Comparison of ENCODE assay signal across 8 cellular contexts in the genomic region with DNA sequence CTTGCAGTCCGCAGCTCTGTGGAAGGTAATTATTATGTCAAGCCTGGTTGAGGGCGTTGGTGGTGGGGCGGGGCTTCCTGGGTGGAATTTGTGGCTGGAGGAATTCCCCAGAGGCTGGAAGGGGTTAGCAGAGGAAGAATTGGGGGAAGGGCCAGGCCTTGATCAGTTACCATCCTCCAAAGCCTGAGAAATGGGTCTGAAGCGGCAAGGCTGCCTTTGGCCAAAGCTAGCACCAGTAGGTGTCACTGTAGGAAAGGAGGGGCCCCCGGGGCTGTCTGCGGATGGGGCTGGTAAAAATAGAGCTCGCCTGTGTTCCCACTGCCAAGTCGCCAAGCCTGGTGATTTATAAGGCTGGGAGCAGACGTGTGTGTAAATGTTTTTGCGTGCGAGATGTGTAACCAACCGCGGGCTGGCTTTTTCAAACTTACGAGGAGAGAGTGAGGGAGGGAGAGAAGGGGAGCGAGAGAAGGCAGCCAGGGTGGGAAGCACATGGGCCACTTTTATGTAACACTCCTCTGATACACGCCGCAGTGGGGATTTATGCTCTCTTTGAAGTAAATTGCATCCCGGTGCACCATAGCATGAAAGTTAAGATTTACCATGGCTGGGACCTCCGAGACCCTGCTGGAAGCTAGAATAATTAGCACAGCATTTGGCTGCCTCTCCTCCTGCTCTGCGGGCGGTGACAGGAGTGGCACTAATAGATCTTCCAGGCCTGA.
DNase-seq lines count a peak whose midpoint lies in the region; ATAC-seq, FAIRE-seq and TF ChIP-seq lines count a peak whose summit lies in the region.

No MANE protein-coding gene starts in this region.

- no peak overlapping the region for H3K4me3 ChIP-seq in mesodermal cell (ENCODE audit: extremely low read depth, insufficient read depth, low read length, poor library complexity, severe bottlenecking)

- FAIRE-seq in GM12892 (lab: Jason Lieb, UNC), result peak; percentile 80

- H3K4me1 ChIP-seq in mesodermal cell (ENCODE audit: control insufficient read depth, insufficient read depth, low read length, poor library complexity, severe bottlenecking), result peaks cover 16% of the 10 kb centered on the region

- H3K9me3 ChIP-seq in mesodermal cell (ENCODE audit: control insufficient read depth, low read length), result no peaks in the 10 kb centered on the region

- WGBS in mesodermal cell (ENCODE audit: insufficient coverage in 2 of 2), 2 experiments, result 20 to 38% methylated on average over 1 to 10 of the region's 21 CpGs

- no peaks in the 10 kb centered on the region for H3K36me3 ChIP-seq in mesodermal cell (ENCODE audit: control insufficient read depth, insufficient read depth, low read length)

- no peak for TF ChIP-seq POLR2A in GM12892 (IDR thresholded peaks at IDR 0.05; ENCODE audit: low read depth, low read length)

- H3K27ac ChIP-seq in mesodermal cell (ENCODE audit: low read depth, low read length, severe bottlenecking), result peak overlapping the region; percentile 62

- ATAC-seq in HG03571 (IDR thresholded peaks at IDR 0.05; ENCODE audit: unreplicated experiment), result no peak

- peak; percentile 84 for DNase-seq in 8988T
- peak; percentile 62 for DNase-seq in GM12892 (ENCODE audit: insufficient read length)
- peak; percentile 47 to 89 for DNase-seq in NCI-H526 (lab: John Stamatoyannopoulos, UW)
- DNase-seq in activated CD8-positive, alpha-beta memory T cell treated with anti-CD3 and anti-CD28 coated beads for 48 hours (ENCODE audit: low read depth in 2 of 3, low spot score in 2 of 3), result peak; percentile 4 to 30 (median 12)
- DNase-seq in epidermal melanocyte (ENCODE audit: insufficient read length, low spot score), result peak; percentile 39
- peak; percentile 28 for DNase-seq in stimulated activated CD8-positive, alpha-beta memory T cell treated with anti-CD3 and anti-CD28 coated beads, Interleukin-4, amount 100 ng/mL, for 24 hours (ENCODE audit: low read depth)

Comparison
In these comparisons a context has a peak if more than half of its experiments do, and no peak if none do; other contexts are left out.
1. DNase-seq: peak in every context shown above with its lines; median percentile 84 in 8988T; 68 in NCI-H526; 62 in GM12892; 39 in epidermal melanocyte; 28 in stimulated activated CD8-positive, alpha-beta memory T cell treated with anti-CD3 and anti-CD28 coated beads, Interleukin-4, amount 100 ng/mL, for 24 hours; 12 in activated CD8-positive, alpha-beta memory T cell treated with anti-CD3 and anti-CD28 coated beads for 48 hours.